In the genomic region with DNA sequence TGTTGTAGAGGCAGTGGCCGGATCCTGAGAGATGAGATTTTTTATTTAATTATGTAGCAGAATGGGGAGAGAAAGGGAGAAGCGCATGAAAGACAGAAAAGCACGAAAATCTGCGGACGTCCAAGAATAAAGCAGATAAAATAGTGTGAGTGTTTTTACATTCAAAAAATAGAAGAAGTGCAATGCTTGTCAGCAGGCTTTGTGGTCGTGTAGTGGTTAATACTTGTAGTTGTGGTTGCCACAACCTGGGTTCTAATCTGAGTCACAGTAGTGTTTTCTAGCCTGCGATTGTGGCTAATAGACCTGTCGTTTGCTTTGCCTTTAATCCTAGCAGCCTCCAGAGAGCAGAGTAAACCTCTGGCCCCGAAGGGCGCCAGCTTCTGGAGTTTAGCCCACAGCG, we compare ENCODE assay signal across 2 cellular contexts. TPM values are rescaled to one million over a fixed set of nuclear protein-coding genes. Genes with fewer than 3 reads are reported as not detected.
"Had no signal": no experiment of that assay in that cellular context is flagged by ENCODE, and none has a peak within 500 bp of the region (broad histone marks: within the 10 kb centered on the region; RNA-seq: fewer than 3 reads in every experiment).

No MANE protein-coding gene starts in this region.

RNA-seq across cellular contexts. Expression of a gene that starts 32.8 kb away (rescaled TPM):
- polyA plus RNA-seq: ovary, stomach had no signal
